18 cellular contexts compared by ENCODE assay signal in the genomic region with DNA sequence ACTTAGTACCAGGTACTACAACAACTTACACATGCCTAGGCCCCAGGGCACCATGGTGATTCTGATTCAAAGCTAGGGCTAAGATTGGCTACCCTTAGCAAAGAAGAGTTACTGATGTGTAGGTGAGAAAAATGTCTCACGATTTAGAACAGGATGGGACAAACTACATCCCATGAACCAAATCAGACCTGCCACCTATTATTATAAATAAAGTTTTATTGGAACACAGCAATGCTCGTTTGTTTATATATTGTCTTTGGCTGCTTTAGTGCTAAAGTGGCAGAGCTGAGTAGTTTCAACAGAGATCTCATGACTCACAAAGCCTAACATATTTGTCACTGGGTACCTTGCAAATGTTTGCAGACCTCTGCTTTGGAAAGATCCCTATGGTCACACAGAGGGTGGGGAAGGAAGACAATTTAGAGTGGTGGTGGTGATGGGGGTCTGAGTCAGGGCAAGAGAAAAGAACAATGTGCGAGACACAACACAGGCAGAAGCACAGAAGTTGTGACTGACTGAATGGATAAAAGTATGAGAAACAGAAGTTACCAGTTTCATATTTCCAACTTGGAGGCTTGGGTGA.
DNase-seq lines count a peak whose midpoint lies in the region; ATAC-seq and TF ChIP-seq lines count a peak whose summit lies in the region.
"Had no signal": no experiment of that assay in that cellular context is flagged by ENCODE, and none has a peak within 500 bp of the region (broad histone marks: within the 10 kb centered on the region; RNA-seq: fewer than 3 reads in every experiment).

No MANE protein-coding gene starts in this region.

- TF ChIP-seq CTCF in RWPE2 (IDR thresholded peaks at IDR 0.05; ENCODE audit: poor library complexity, severe bottlenecking), result no peak
- no peak for TF ChIP-seq CTCF in fibroblast of lung (conservative IDR thresholded peaks at IDR 0.05 in 1 of 2, IDR thresholded peaks at IDR 0.05 in 1 of 2; ENCODE audit: low read depth in 1 of 2, low read length in 2 of 2)
- no peak for TF ChIP-seq CTCF in SK-N-SH (IDR thresholded peaks at IDR 0.05)

- H3K36me3 ChIP-seq in RWPE2 (ENCODE audit: low read depth) (no peaks in the 10 kb centered on the region), fibroblast of lung (ENCODE audit: control insufficient read depth, insufficient read depth, low read length) (no peaks in the 10 kb centered on the region), SK-N-SH (replicated peaks in 1 of 2; ENCODE audit: control insufficient read depth in 1 of 2, insufficient read depth in 2 of 2, low read length in 1 of 2) (no peaks in the 10 kb centered on the region)
- H3K36me3 ChIP-seq: BLaER1 treated with 17β-estradiol and CSF1 and Interleukin-3, amounts not matched to agents 10 nM and 100 nM; lower lobe of right lung; right atrium auricular region had no signal

- POLR2A ChIA-PET in SK-N-SH (lab: Yijun Ruan, JAX), result no interaction called here

- TF ChIP-seq EP300 in SK-N-SH (IDR thresholded peaks at IDR 0.05; ENCODE audit: borderline replicate concordance in 1 of 2, low read depth in 1 of 2, low read length in 1 of 2), result no peak

- H3K4me1 Mint-ChIP-seq in stimulated activated naive CD8-positive, alpha-beta T cell treated with anti-CD3 and anti-CD28 coated beads, Interleukin-15, amount 100 ng/mL, for 72 hours, result peaks cover 7% of the 10 kb centered on the region

- H3K9me2 ChIP-seq in SK-N-SH, result no peaks in the 10 kb centered on the region

- CTCF ChIA-PET in SK-N-SH (lab: Yijun Ruan, JAX), result no interaction called here

- no peaks in the 10 kb centered on the region for H4K20me1 ChIP-seq in fibroblast of lung (ENCODE audit: control insufficient read depth, extremely low read depth, insufficient read depth, low read length)
- H4K20me1 ChIP-seq in SK-N-SH (ENCODE audit: insufficient read depth), result no peaks in the 10 kb centered on the region
- H4K20me1 ChIP-seq: BLaER1 treated with 17β-estradiol and CSF1 and Interleukin-3, amounts not matched to agents 10 nM and 100 nM had no signal

- H3K4me1 ChIP-seq in RWPE2 (ENCODE audit: insufficient read depth, poor library complexity, severe bottlenecking) (peaks cover 16% of the 10 kb centered on the region), fibroblast of lung (ENCODE audit: control insufficient read depth, extremely low read depth, insufficient read depth, low read length) (peaks cover 12% of the 10 kb centered on the region), SK-N-SH (ENCODE audit: control insufficient read depth in 1 of 2, insufficient read depth in 2 of 2, low read depth in 1 of 2, low read length in 1 of 2) (peaks cover 5 to 10% of the 10 kb centered on the region in 2 experiments; a peak in 3 of 4 replicates)

- H3K27me3 ChIP-seq in RWPE2 (ENCODE audit: insufficient read depth, poor library complexity, severe bottlenecking) (no peaks in the 10 kb centered on the region), fibroblast of lung (ENCODE audit: control insufficient read depth, insufficient read depth, low read length) (no peaks in the 10 kb centered on the region), SK-N-SH (ENCODE audit: insufficient read depth) (no peaks in the 10 kb centered on the region)
- H3K27me3 ChIP-seq: BLaER1 treated with 17β-estradiol and CSF1 and Interleukin-3, amounts not matched to agents 10 nM and 100 nM; right atrium auricular region had no signal

- peaks cover 6 to 22% of the 10 kb centered on the region in 2 donors for H3K9me3 Mint-ChIP-seq in stimulated activated naive CD8-positive, alpha-beta T cell treated with anti-CD3 and anti-CD28 coated beads, Interleukin-15, amount 100 ng/mL, for 72 hours
- H3K9me3 Mint-ChIP-seq: activated CD4-positive, alpha-beta memory T cell treated with anti-CD3 and anti-CD28 coated beads for 36 hours; GM23338; stimulated activated naive B cell treated with anti-CD40 and anti-IgM and Interleukin-4, amounts not matched to agents 10 μg/mL and 1 μg/mL and 100 μg/mL, for 72 hours had no signal

- no peak for TF ChIP-seq RAD21 in SK-N-SH (IDR thresholded peaks at IDR 0.05; ENCODE audit: low read length)

- H3K27ac ChIP-seq in RWPE2 (ENCODE audit: poor library complexity, severe bottlenecking), result no peak overlapping the region
- no peak overlapping the region for H3K27ac ChIP-seq in fibroblast of lung (ENCODE audit: insufficient read depth, low read length)
- no peak overlapping the region for H3K27ac ChIP-seq in SK-N-SH (ENCODE audit: low read depth in 2 of 2, low read length in 1 of 2)
- H3K27ac ChIP-seq: BLaER1 treated with 17β-estradiol and CSF1 and Interleukin-3, amounts not matched to agents 10 nM and 100 nM; lower lobe of right lung; right atrium auricular region had no signal

- H3F3A ChIP-seq in SK-N-SH (replicated peaks; ENCODE audit: insufficient read depth), result peaks cover 17% of the 10 kb centered on the region

- no peak overlapping the region for H3K9ac ChIP-seq in fibroblast of lung (ENCODE audit: insufficient read depth, low read length)
- H3K9ac ChIP-seq in SK-N-SH, result no peak overlapping the region
- H3K9ac ChIP-seq: BLaER1 treated with 17β-estradiol and CSF1 and Interleukin-3, amounts not matched to agents 10 nM and 100 nM had no signal

- H3K9me3 ChIP-seq in RWPE2 (ENCODE audit: severe bottlenecking) (no peaks in the 10 kb centered on the region), fibroblast of lung (ENCODE audit: control insufficient read depth, insufficient read depth, low read depth, low read length) (no peaks in the 10 kb centered on the region), SK-N-SH (no peaks in the 10 kb centered on the region)
- H3K9me3 ChIP-seq: lower lobe of right lung, right atrium auricular region had no signal

- no peak overlapping the region for H3K27ac Mint-ChIP-seq in stimulated activated naive CD8-positive, alpha-beta T cell treated with anti-CD3 and anti-CD28 coated beads, Interleukin-15, amount 100 ng/mL, for 72 hours
- H3K27ac Mint-ChIP-seq: activated CD4-positive, alpha-beta memory T cell treated with anti-CD3 and anti-CD28 coated beads for 36 hours; GM23338; nephron progenitor cell; stimulated activated naive B cell treated with anti-CD40 and anti-IgM and Interleukin-4, amounts not matched to agents 10 μg/mL and 1 μg/mL and 100 μg/mL, for 72 hours had no signal

- no peak overlapping the region for H3K4me3 Mint-ChIP-seq in stimulated activated naive CD8-positive, alpha-beta T cell treated with anti-CD3 and anti-CD28 coated beads, Interleukin-15, amount 100 ng/mL, for 72 hours
- H3K4me3 Mint-ChIP-seq: activated CD4-positive, alpha-beta memory T cell treated with anti-CD3 and anti-CD28 coated beads for 36 hours; GM23338; nephron progenitor cell; stimulated activated naive B cell treated with anti-CD40 and anti-IgM and Interleukin-4, amounts not matched to agents 10 μg/mL and 1 μg/mL and 100 μg/mL, for 72 hours had no signal

- H3K79me2 ChIP-seq in fibroblast of lung (ENCODE audit: control insufficient read depth, insufficient read depth, low read length) (no peaks in the 10 kb centered on the region), SK-N-SH (ENCODE audit: insufficient read depth) (no peaks in the 10 kb centered on the region)

- no peaks in the 10 kb centered on the region for H3K27me3 Mint-ChIP-seq in stimulated activated naive CD8-positive, alpha-beta T cell treated with anti-CD3 and anti-CD28 coated beads, Interleukin-15, amount 100 ng/mL, for 72 hours
- H3K27me3 Mint-ChIP-seq: activated CD4-positive, alpha-beta memory T cell treated with anti-CD3 and anti-CD28 coated beads for 36 hours; stimulated activated naive B cell treated with anti-CD40 and anti-IgM and Interleukin-4, amounts not matched to agents 10 μg/mL and 1 μg/mL and 100 μg/mL, for 72 hours had no signal

- no peak for DNase-seq in stimulated activated naive CD8-positive, alpha-beta T cell treated with anti-CD3 and anti-CD28 coated beads, Interleukin-15, Interleukin-2, amounts not matched to agents 100 U/mL and 50 U/mL, for 24 hours
- DNase-seq in stimulated activated naive CD8-positive, alpha-beta T cell treated with anti-CD3 and anti-CD28 coated beads, Interleukin-15, amount 100 ng/mL, for 72 hours, result no peak
- DNase-seq in RWPE2 (ENCODE audit: low spot score), result no peak
- DNase-seq in fibroblast of lung (ENCODE audit: low read depth in 2 of 2), result peak; percentile 41 to 65
- no peak for DNase-seq in SK-N-SH
- no peak for DNase-seq in DMS 273 (lab: John Stamatoyannopoulos, UW; ENCODE audit: unreplicated experiment)
- no peak for DNase-seq in NCI-H2227 treated with DMSO at 0.1 percent for 48 hours (lab: John Stamatoyannopoulos, UW)
- no peak for DNase-seq in HuH-7.5 (ENCODE audit: low spot score)
- DNase-seq: activated CD4-positive, alpha-beta memory T cell treated with anti-CD3 and anti-CD28 coated beads for 36 hours; lower lobe of right lung; NCI-H1105; nephron progenitor cell; SIG-M5; stimulated activated naive B cell treated with anti-CD40 and anti-IgM and Interleukin-4, amounts not matched to agents 10 μg/mL and 1 μg/mL and 100 μg/mL, for 72 hours; T-helper 9 cell had no signal

- no peak overlapping the region for H2AFZ ChIP-seq in fibroblast of lung (ENCODE audit: low read length)
- H2AFZ ChIP-seq in SK-N-SH (ENCODE audit: low read depth), result no peak overlapping the region
- H2AFZ ChIP-seq: GM23338 had no signal

- no peak overlapping the region for H3K4me2 ChIP-seq in fibroblast of lung (ENCODE audit: extremely low read depth, insufficient read depth, low read length)
- no peak overlapping the region for H3K4me2 ChIP-seq in SK-N-SH
- H3K4me2 ChIP-seq: GM23338 had no signal

- H3K4me3 ChIP-seq in RWPE2 (ENCODE audit: severe bottlenecking), result no peak overlapping the region
- H3K4me3 ChIP-seq in fibroblast of lung (replicated peaks in 1 of 4; ENCODE audit: control extremely low read depth in 1 of 4, insufficient read depth in 1 of 4, low read depth in 3 of 4, low read length in 4 of 4), result no peak overlapping the region
- no peak overlapping the region for H3K4me3 ChIP-seq in SK-N-SH (ENCODE audit: low read depth in 2 of 2, low read length in 1 of 2)
- H3K4me3 ChIP-seq: BLaER1 treated with 17β-estradiol and CSF1 and Interleukin-3, amounts not matched to agents 10 nM and 100 nM; GM23338; lower lobe of right lung; right atrium auricular region had no signal

- peak; percentile 49 for ATAC-seq in stimulated activated naive CD8-positive, alpha-beta T cell treated with anti-CD3 and anti-CD28 coated beads, Interleukin-15, Interleukin-2, amounts not matched to agents 100 U/mL and 50 U/mL, for 24 hours
- ATAC-seq in stimulated activated naive CD8-positive, alpha-beta T cell treated with anti-CD3 and anti-CD28 coated beads, Interleukin-15, amount 100 ng/mL, for 72 hours, result no peak
- peak; percentile 26; the same call in 1 of the 3 replicates for ATAC-seq in RWPE2 (ENCODE audit: low read depth)
- ATAC-seq: GM23338; lower lobe of right lung; stimulated activated naive B cell treated with anti-CD40 and anti-IgM and Interleukin-4, amounts not matched to agents 10 μg/mL and 1 μg/mL and 100 μg/mL, for 72 hours had no signal

- WGBS in SK-N-SH (ENCODE audit: low lambda C conversion rate), result 67% methylated on average over 3 of the region's 3 CpGs

Comparison
In these comparisons a context has a peak if more than half of its experiments do, and no peak if none do; other contexts are left out.
1. DNase-seq: peak in fibroblast of lung (2 of 2); none in stimulated activated naive CD8-positive, alpha-beta T cell treated with anti-CD3 and anti-CD28 coated beads, Interleukin-15, Interleukin-2, amounts not matched to agents 100 U/mL and 50 U/mL, for 24 hours (single experiment), stimulated activated naive CD8-positive, alpha-beta T cell treated with anti-CD3 and anti-CD28 coated beads, Interleukin-15, amount 100 ng/mL, for 72 hours (0 of 2), RWPE2 (single experiment), SK-N-SH (single experiment), DMS 273 (single experiment), NCI-H2227 treated with DMSO at 0.1 percent for 48 hours (single experiment) and HuH-7.5 (single experiment).